ENCODE assay signal across 20 cellular contexts in the genomic region with DNA sequence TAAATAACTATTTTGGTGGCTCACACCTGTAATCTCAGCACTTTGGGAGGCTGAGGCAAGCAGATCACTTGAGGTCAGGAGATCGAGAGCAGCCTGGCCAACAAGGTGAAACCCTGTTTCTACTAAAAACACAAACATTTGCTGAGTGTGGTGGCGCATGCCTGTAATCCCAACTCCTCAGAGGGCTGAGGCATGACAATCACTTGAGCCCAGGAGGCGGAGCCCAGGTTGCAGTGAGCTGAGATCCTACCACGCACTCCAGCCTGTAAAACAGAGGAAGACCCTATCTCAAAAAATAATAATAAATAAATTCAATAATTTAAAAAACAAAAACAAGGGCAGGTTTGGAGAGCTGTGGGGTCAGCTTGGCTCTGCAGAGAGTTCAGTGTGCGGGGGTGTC. TPM values are rescaled to one million over a fixed set of nuclear protein-coding genes. Genes with fewer than 3 reads are reported as not detected.
"Had no signal": no experiment of that assay in that cellular context is flagged by ENCODE, and none has a peak within 500 bp of the region (broad histone marks: within the 10 kb centered on the region; RNA-seq: fewer than 3 reads in every experiment).

No MANE protein-coding gene starts in this region.

- H3K27me3 ChIP-seq: adrenal gland had no signal

- ATAC-seq: activated CD8-positive, alpha-beta T cell treated with anti-CD3 and anti-CD28 coated beads, Interleukin-2, amount 10 ng/mL, durations not matched to agents 7 days and 5 days had no signal

- H3K9me3 Mint-ChIP-seq: activated naive CD8-positive, alpha-beta T cell treated with anti-CD3 and anti-CD28 coated beads, Interleukin-2, amount 10 ng/mL, durations not matched to agents 7 days and 5 days; T-helper 1 cell treated with Interleukin-12 subunit alpha and Interleukin-12 subunit beta and Interleukin-4 antibody, amounts not matched to agents 30 μg/mL and 1 μg/mL, for 36 hours had no signal

- H3K36me3 ChIP-seq: adrenal gland had no signal

- H3K27ac Mint-ChIP-seq: activated naive CD8-positive, alpha-beta T cell treated with anti-CD3 and anti-CD28 coated beads, Interleukin-2, amount 10 ng/mL, durations not matched to agents 7 days and 5 days; T-helper 1 cell treated with Interleukin-12 subunit alpha and Interleukin-12 subunit beta and Interleukin-4 antibody, amounts not matched to agents 30 μg/mL and 1 μg/mL, for 36 hours had no signal

- DNase-seq: activated CD4-positive, alpha-beta T cell treated with anti-CD3 and anti-CD28 coated beads for 48 hours; activated CD4-positive, alpha-beta T cell treated with anti-CD3 and anti-CD28 coated beads, Interleukin-2, amount 50 U/mL, for 4 hours; activated CD4-positive, CD25-positive, alpha-beta regulatory T cell treated with anti-CD3 and anti-CD28 coated beads, Interleukin-2, amount 50 U/mL, for 72 hours; activated CD8-positive, alpha-beta memory T cell treated with anti-CD3 and anti-CD28 coated beads, Interleukin-2, amount 50 U/mL, for 48 hours; activated CD8-positive, alpha-beta T cell treated with anti-CD3 and anti-CD28 coated beads, Interleukin-2, amount 10 ng/mL, durations not matched to agents 7 days and 5 days; activated naive CD4-positive, alpha-beta T cell treated with anti-CD3 and anti-CD28 coated beads, Interleukin-2, amount 50 U/mL, for 16 hours; activated naive CD8-positive, alpha-beta T cell treated with anti-CD3 and anti-CD28 coated beads, Interleukin-2, amount 10 ng/mL, durations not matched to agents 7 days and 5 days; activated T-cell treated with anti-CD3 and anti-CD28 coated beads, Interleukin-2, amount 50 U/mL, for 1 hour; adrenal gland; anterior cingulate cortex; Kasumi-1; NCI-H1092; NCI-H1417; NCI-H1930; NCI-H345; NCI-H510A; NCI-H526 treated with DMSO at 0.1 percent for 48 hours; PC-9; SHP77 treated with DMSO at 0.1 percent for 48 hours had no signal

- H3K4me2 ChIP-seq: PC-9 had no signal

- H2AFZ ChIP-seq: PC-9 had no signal

- H3K4me3 ChIP-seq: adrenal gland, PC-9 had no signal

- H3K4me3 Mint-ChIP-seq: activated CD8-positive, alpha-beta T cell treated with anti-CD3 and anti-CD28 coated beads, Interleukin-2, amount 10 ng/mL, durations not matched to agents 7 days and 5 days; activated naive CD8-positive, alpha-beta T cell treated with anti-CD3 and anti-CD28 coated beads, Interleukin-2, amount 10 ng/mL, durations not matched to agents 7 days and 5 days; T-helper 1 cell treated with Interleukin-12 subunit alpha and Interleukin-12 subunit beta and Interleukin-4 antibody, amounts not matched to agents 30 μg/mL and 1 μg/mL, for 36 hours had no signal

- H3K27ac ChIP-seq: adrenal gland, PC-9 had no signal

- H3K9me3 ChIP-seq: adrenal gland had no signal

- H3K4me1 ChIP-seq: adrenal gland had no signal

- H3K36me3 Mint-ChIP-seq: activated naive CD8-positive, alpha-beta T cell treated with anti-CD3 and anti-CD28 coated beads, Interleukin-2, amount 10 ng/mL, durations not matched to agents 7 days and 5 days had no signal

RNA-seq across cellular contexts. Expression of a gene that starts 5.7 kb away (rescaled TPM):
- total RNA-seq: activated CD8-positive, alpha-beta T cell treated with anti-CD3 and anti-CD28 coated beads, Interleukin-2, amount 10 ng/mL, durations not matched to agents 7 days and 5 days; activated naive CD8-positive, alpha-beta T cell treated with anti-CD3 and anti-CD28 coated beads, Interleukin-2, amount 10 ng/mL, durations not matched to agents 7 days and 5 days; PC-9 had no signal

RNA-seq across cellular contexts. Expression of a gene that starts 34.8 kb away (rescaled TPM):
- total RNA-seq: PC-9 had no signal
